In the genomic region with DNA sequence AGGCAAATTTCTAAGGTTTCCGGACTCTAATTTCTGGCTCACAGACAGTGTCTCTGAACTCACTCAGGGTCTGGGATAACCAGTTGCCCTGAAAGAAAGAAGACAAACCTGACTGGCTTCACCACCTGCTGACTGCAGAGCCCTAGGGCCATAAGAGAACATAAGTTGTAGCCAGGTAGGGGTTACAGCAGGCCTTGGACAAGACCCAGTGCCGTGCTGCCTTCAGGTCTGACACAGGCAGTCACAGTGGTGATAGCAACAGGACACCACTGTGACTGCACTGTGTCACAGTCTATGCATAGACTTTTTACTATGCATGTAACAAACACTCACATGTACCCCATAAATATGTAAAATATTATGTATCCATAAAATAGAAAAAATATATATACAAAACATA, we compare ENCODE assay signal across 18 cellular contexts.
DNase-seq lines count a peak whose midpoint lies in the region; ATAC-seq and TF ChIP-seq lines count a peak whose summit lies in the region.
"Had no signal": no experiment of that assay in that cellular context is flagged by ENCODE, and none has a peak within 500 bp of the region (broad histone marks: within the 10 kb centered on the region; RNA-seq: fewer than 3 reads in every experiment).

No MANE protein-coding gene starts in this region.

- in situ Hi-C loops in gastrocnemius medialis (cut with MboI; ENCODE audit: low sequenced_read_pairs in 4 of 4), result loop anchor here in 1 of 4 donors (10.0 kb wide), 1 partner anchor 88 kb away; no protein-coding TSS in a partner anchor

- H3K4me3 ChIP-seq in right atrium auricular region (no peak overlapping the region), GM23338 (no peak overlapping the region), gastrocnemius medialis (no peak overlapping the region)
- H3K4me3 ChIP-seq: A549, GM23248 had no signal

- H3K9me3 Mint-ChIP-seq in GM23338, result no peaks in the 10 kb centered on the region; the same call in 2 of the 3 replicates

- H3F3A ChIP-seq in GM23338 (replicated peaks; ENCODE audit: low read depth), result no peaks in the 10 kb centered on the region

- TF ChIP-seq POLR2A in gastrocnemius medialis (IDR thresholded peaks at IDR 0.05), result no peak

- H3K27me3 ChIP-seq in right atrium auricular region, result no peaks in the 10 kb centered on the region
- H3K27me3 ChIP-seq in GM23338 (ENCODE audit: insufficient read depth), result no peaks in the 10 kb centered on the region
- no peaks in the 10 kb centered on the region for H3K27me3 ChIP-seq in gastrocnemius medialis

- no peaks in the 10 kb centered on the region for H3K79me2 ChIP-seq in GM23338 (replicated peaks; ENCODE audit: insufficient read depth)

- peaks cover 0 to 9% of the 10 kb centered on the region in 2 donors for H3K4me1 ChIP-seq in right atrium auricular region
- no peaks in the 10 kb centered on the region for H3K4me1 ChIP-seq in GM23338 (ENCODE audit: insufficient read depth)
- no peaks in the 10 kb centered on the region for H3K4me1 ChIP-seq in gastrocnemius medialis
- H3K4me1 ChIP-seq: A549 had no signal

- intact Hi-C loops in Right ventricle myocardium superior (cut with DNase I) (no loop called here), gastrocnemius medialis (cut with DNase I; ENCODE audit: low total_unique reads) (no loop called here)

- no peak for DNase-seq in Right ventricle myocardium superior
- no peak for DNase-seq in right atrium auricular region (ENCODE audit: low spot score)
- peak; percentile 9 for DNase-seq in GM23338 (ENCODE audit: low spot score)
- peak; percentile 12 for DNase-seq in NCI-H146 treated with DMSO at 0.1 percent for 48 hours (lab: John Stamatoyannopoulos, UW; ENCODE audit: unreplicated experiment)
- DNase-seq in islet precursor cell, result peak; percentile 72
- no peak for DNase-seq in gastrocnemius medialis
- DNase-seq: AML-193; CD4-positive, alpha-beta memory T cell; DMS153; DMS79; GF-D8; GM23248; HCEC 1CT had no signal

- no peak overlapping the region for H3K4me3 Mint-ChIP-seq in GM23338
- H3K4me3 Mint-ChIP-seq: CD4-positive, alpha-beta memory T cell had no signal

- H3K36me3 ChIP-seq in right atrium auricular region (no peaks in the 10 kb centered on the region), GM23338 (ENCODE audit: insufficient read depth) (no peaks in the 10 kb centered on the region), gastrocnemius medialis (no peaks in the 10 kb centered on the region)

- peaks cover 3% of the 10 kb centered on the region; the same call in 1 of the 2 replicates for H3K9me2 ChIP-seq in GM23338 (ENCODE audit: insufficient read depth)

- H3K9me3 ChIP-seq in right atrium auricular region (no peaks in the 10 kb centered on the region), gastrocnemius medialis (no peaks in the 10 kb centered on the region)
- H3K9me3 ChIP-seq: A549 had no signal

- no peaks in the 10 kb centered on the region for H3K36me3 Mint-ChIP-seq in GM23338 (ENCODE audit: low read depth)
- H3K36me3 Mint-ChIP-seq: CD4-positive, alpha-beta memory T cell had no signal

- H3K4me1 Mint-ChIP-seq in GM23338, result no peaks in the 10 kb centered on the region
- H3K4me1 Mint-ChIP-seq: CD4-positive, alpha-beta memory T cell had no signal

- ATAC-seq in Right ventricle myocardium superior (ENCODE audit: poor library complexity) (peak; percentile 55), GM23338 (no peak), gastrocnemius medialis (no peak), GM19023 (IDR thresholded peaks at IDR 0.05; ENCODE audit: unreplicated experiment) (no peak), GM18868 (IDR thresholded peaks at IDR 0.05; ENCODE audit: unreplicated experiment) (no peak)
- ATAC-seq: A549 had no signal

- no peak overlapping the region for H3K27ac Mint-ChIP-seq in GM23338
- H3K27ac Mint-ChIP-seq: CD4-positive, alpha-beta memory T cell had no signal

- TF ChIP-seq CTCF in right atrium auricular region (IDR thresholded peaks at IDR 0.05) (no peak), GM23338 (conservative IDR thresholded peaks at IDR 0.05; ENCODE audit: low read depth in 2 of 2) (no peak), gastrocnemius medialis (IDR thresholded peaks at IDR 0.05 in 4 of 5, conservative IDR thresholded peaks at IDR 0.05 in 1 of 5) (no peak)

- peaks cover 4% of the 10 kb centered on the region for H3K27me3 Mint-ChIP-seq in GM23338 (ENCODE audit: insufficient read depth, low read depth, poor library complexity)
- H3K27me3 Mint-ChIP-seq: CD4-positive, alpha-beta memory T cell had no signal

- no peak overlapping the region for H2AFZ ChIP-seq in GM23338
- H2AFZ ChIP-seq: GM23248 had no signal

- H3K27ac ChIP-seq in right atrium auricular region (no peak overlapping the region), GM23338 (ENCODE audit: low read depth) (no peak overlapping the region), gastrocnemius medialis (no peak overlapping the region)
- H3K27ac ChIP-seq: A549, C4-2B, GM23248, HL-60 had no signal

- no peak overlapping the region for H3K4me2 ChIP-seq in GM23338
- H3K4me2 ChIP-seq: A549 had no signal

- no peaks in the 10 kb centered on the region for H4K20me1 ChIP-seq in GM23338 (replicated peaks; ENCODE audit: insufficient read depth)

TF ChIP-seq in GM23338, 12 proteins besides CTCF, POLR2A, EP300 and RAD21 (continues in another document):
- TF ChIP-seq JUNB (IDR thresholded peaks at IDR 0.05; ENCODE audit: unreplicated experiment), result no peak
- no peak for TF ChIP-seq ZNF462 (CRISPR knock-in tag; IDR thresholded peaks at IDR 0.05)
- no peak for TF ChIP-seq POLR2AphosphoS5 (IDR thresholded peaks at IDR 0.05; ENCODE audit: low read depth)
- no peak for TF ChIP-seq NANOG (IDR thresholded peaks at IDR 0.05; ENCODE audit: borderline replicate concordance)
- TF ChIP-seq, protein P1, sequence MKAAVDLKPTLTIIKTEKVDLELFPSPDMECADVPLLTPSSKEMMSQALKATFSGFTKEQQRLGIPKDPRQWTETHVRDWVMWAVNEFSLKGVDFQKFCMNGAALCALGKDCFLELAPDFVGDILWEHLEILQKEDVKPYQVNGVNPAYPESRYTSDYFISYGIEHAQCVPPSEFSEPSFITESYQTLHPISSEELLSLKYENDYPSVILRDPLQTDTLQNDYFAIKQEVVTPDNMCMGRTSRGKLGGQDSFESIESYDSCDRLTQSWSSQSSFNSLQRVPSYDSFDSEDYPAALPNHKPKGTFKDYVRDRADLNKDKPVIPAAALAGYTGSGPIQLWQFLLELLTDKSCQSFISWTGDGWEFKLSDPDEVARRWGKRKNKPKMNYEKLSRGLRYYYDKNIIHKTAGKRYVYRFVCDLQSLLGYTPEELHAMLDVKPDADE (IDR thresholded peaks at IDR 0.05), result no peak
- TF ChIP-seq EZH2 (IDR thresholded peaks at IDR 0.05; ENCODE audit: low read depth, unreplicated experiment), result no peak
- TF ChIP-seq EZH2phosphoT487 (IDR thresholded peaks at IDR 0.05; ENCODE audit: unreplicated experiment), result no peak

Comparison
In these comparisons a context has a peak if more than half of its experiments do, and no peak if none do; other contexts are left out.
1. DNase-seq: peak in GM23338 (single experiment), NCI-H146 treated with DMSO at 0.1 percent for 48 hours (single experiment) and islet precursor cell (single experiment); none in Right ventricle myocardium superior (single experiment), right atrium auricular region (single experiment) and gastrocnemius medialis (0 of 2).